ENCODE assay signal across 14 cellular contexts in genomic region chr14:94646481-94646880, GRCh38. TPM values are rescaled to one million over a fixed set of nuclear protein-coding genes. Genes with fewer than 3 reads are reported as not detected.
A peak's percentile ranks its signal among the peaks of the same experiment; 100 is the strongest.
DNase-seq lines count a peak whose midpoint lies in the region; ATAC-seq and TF ChIP-seq lines count a peak whose summit lies in the region.
"Had no signal": no experiment of that assay in that cellular context is flagged by ENCODE, and none has a peak within 500 bp of the region (broad histone marks: within the 10 kb centered on the region; RNA-seq: fewer than 3 reads in every experiment).

No MANE protein-coding gene starts in this region.

- no peak for TF ChIP-seq EP300 in suprapubic skin (IDR thresholded peaks at IDR 0.05)

- TF ChIP-seq POLR2A in suprapubic skin (IDR thresholded peaks at IDR 0.05) = no peak
- no peak for TF ChIP-seq POLR2A in testis (IDR thresholded peaks at IDR 0.05)

- intact Hi-C loops in posterior vena cava (cut with DNase I) (no loop called here), testis (cut with DNase I; ENCODE audit: low total_unique reads) (no loop called here)

- H3K4me3 ChIP-seq in foreskin fibroblast (ENCODE audit: low read depth in 1 of 2, low read length in 2 of 2) (no peak overlapping the region), skeletal muscle cell (ENCODE audit: low read depth, low read length) (no peak overlapping the region), suprapubic skin (no peak overlapping the region), testis (no peak overlapping the region)
- H3K4me3 ChIP-seq: neural progenitor cell, skin epidermis had no signal

- DNase-seq in EH (ENCODE audit: low read depth) = peak; percentile 57
- peak; percentile 49 for DNase-seq in amniotic epithelial cell (ENCODE audit: low read depth)
- DNase-seq in foreskin fibroblast = peak; percentile 41 to 70
- DNase-seq in skeletal muscle cell (ENCODE audit: low read depth) = peak; percentile 73
- DNase-seq in posterior vena cava (ENCODE audit: low spot score) = no peak
- DNase-seq in suprapubic skin (ENCODE audit: low spot score in 2 of 2) = no peak
- no peak for DNase-seq in testis
- DNase-seq: activated naive CD8-positive, alpha-beta T cell treated with anti-CD3 and anti-CD28 coated beads, Interleukin-2, amount 10 ng/mL, durations not matched to agents 7 days and 5 days; C1 segment of cervical spinal cord; NCI-H187 treated with DMSO at 0.1 percent for 48 hours had no signal

- no peak for TF ChIP-seq CTCF in foreskin fibroblast (IDR thresholded peaks at IDR 0.05; ENCODE audit: low read depth, low read length)
- no peak for TF ChIP-seq CTCF in suprapubic skin (IDR thresholded peaks at IDR 0.05)
- no peak for TF ChIP-seq CTCF in testis (IDR thresholded peaks at IDR 0.05)

- H3K27ac ChIP-seq in suprapubic skin (no peak overlapping the region), testis (no peak overlapping the region)
- H3K27ac ChIP-seq: neural progenitor cell, skin epidermis had no signal

- H3K9me3 ChIP-seq in suprapubic skin = no peaks in the 10 kb centered on the region
- no peaks in the 10 kb centered on the region for H3K9me3 ChIP-seq in testis

- H3K36me3 ChIP-seq in suprapubic skin (no peaks in the 10 kb centered on the region), testis (ENCODE audit: low read depth, missing control alignments) (no peaks in the 10 kb centered on the region)
- H3K36me3 ChIP-seq: neural progenitor cell had no signal

- H3K27me3 ChIP-seq in suprapubic skin (no peaks in the 10 kb centered on the region), testis (no peaks in the 10 kb centered on the region)
- H3K27me3 ChIP-seq: neural progenitor cell had no signal

- H3K4me1 ChIP-seq in suprapubic skin (no peaks in the 10 kb centered on the region), testis (no peaks in the 10 kb centered on the region)
- H3K4me1 ChIP-seq: neural progenitor cell had no signal

- ATAC-seq in GM18520 (IDR thresholded peaks at IDR 0.05; ENCODE audit: unreplicated experiment) = no peak
- ATAC-seq: esophagus mucosa had no signal

- WGBS in suprapubic skin = 51% methylated on average over 5 of the region's 5 CpGs
- 43 to 58% methylated on average over 5 of the region's 5 CpGs for WGBS in testis, 2 donors

RNA-seq across cellular contexts. Expression of gene SERPINA3, which starts 34.3 kb away (rescaled TPM):
- total RNA-seq in posterior vena cava (100 to 1,000 TPM; 279 to 301 TPM), suprapubic skin (10 to 100 TPM; 31.0 to 91.4 (median 73.2) TPM), testis (100 to 1,000 TPM in 1 of 2 donors, 10 to 100 TPM in 1; 27.4 to 238 TPM)
- 28.2 TPM for polyA plus RNA-seq in testis (ENCODE audit: insufficient read depth, low read depth, low replicate concordance)
- total RNA-seq: activated naive CD8-positive, alpha-beta T cell treated with anti-CD3 and anti-CD28 coated beads, Interleukin-2, amount 10 ng/mL, durations not matched to agents 7 days and 5 days had no signal

Comparison
In these comparisons a context has a peak if more than half of its experiments do, and no peak if none do; other contexts are left out.
1. DNase-seq: peak in EH (single experiment), amniotic epithelial cell (single experiment), foreskin fibroblast (2 of 2) and skeletal muscle cell (single experiment); none in posterior vena cava (single experiment), suprapubic skin (0 of 2) and testis (single experiment).